22 cellular contexts compared by ENCODE assay signal in the genomic region with DNA sequence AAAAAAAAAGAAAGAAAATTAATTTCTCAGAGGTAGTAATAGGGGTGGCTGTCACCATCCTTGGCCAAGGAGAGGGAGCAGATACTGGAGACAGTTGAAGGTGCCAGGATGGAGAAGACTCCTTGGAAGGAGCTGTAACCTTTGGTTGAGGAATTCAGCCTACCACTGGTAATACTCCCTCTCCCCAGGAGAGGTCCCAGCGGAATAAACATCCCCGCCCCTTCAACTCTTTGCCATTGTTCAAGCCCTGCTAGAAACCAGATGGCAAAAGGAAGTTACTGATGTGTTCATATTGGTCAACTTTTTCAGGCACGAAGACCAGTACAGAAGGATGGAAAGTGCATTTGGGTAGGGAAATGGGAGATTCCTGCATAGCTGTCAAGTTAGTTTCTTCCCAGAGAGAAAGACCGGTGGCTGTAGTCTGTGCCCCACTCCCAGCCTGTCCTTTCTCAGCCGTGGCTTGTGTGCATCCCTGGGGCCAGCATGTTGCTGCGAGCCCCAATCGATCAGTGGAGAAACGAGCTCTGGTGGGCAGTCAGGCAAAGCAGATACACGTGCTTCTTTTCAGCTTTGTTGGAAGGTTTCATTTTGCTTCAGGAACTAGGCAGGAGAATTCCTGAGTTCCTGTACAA.
DNase-seq lines count a peak whose midpoint lies in the region; ATAC-seq, FAIRE-seq and TF ChIP-seq lines count a peak whose summit lies in the region.
"Had no signal": no experiment of that assay in that cellular context is flagged by ENCODE, and none has a peak within 500 bp of the region (broad histone marks: within the 10 kb centered on the region; RNA-seq: fewer than 3 reads in every experiment).

No MANE protein-coding gene starts in this region.

- no peaks in the 10 kb centered on the region for H3K79me1 ChIP-seq in H9 (ENCODE audit: insufficient read depth, low read depth, low read length, poor library complexity, severe bottlenecking)

- H3K27ac ChIP-seq in BLaER1 (no peak overlapping the region), H9 (ENCODE audit: insufficient read length, low read depth, low read length) (no peak overlapping the region), keratinocyte (ENCODE audit: control insufficient read depth, insufficient read depth, low read length) (no peak overlapping the region), transverse colon (no peak overlapping the region)
- H3K27ac ChIP-seq: brain microvascular endothelial cell, gastroesophageal sphincter, left ventricle myocardium inferior, right lobe of liver, tibial artery had no signal

- H3K36me3 ChIP-seq in BLaER1 = no peaks in the 10 kb centered on the region
- no peaks in the 10 kb centered on the region for H3K36me3 ChIP-seq in keratinocyte (ENCODE audit: control insufficient read depth in 2 of 2, extremely low read depth in 1 of 2, insufficient read depth in 2 of 2, low read length in 2 of 2)
- no peaks in the 10 kb centered on the region for H3K36me3 ChIP-seq in transverse colon
- H3K36me3 ChIP-seq: brain microvascular endothelial cell, gastroesophageal sphincter, left ventricle myocardium inferior, right lobe of liver, tibial artery had no signal

- no peak overlapping the region for H3K4me3 ChIP-seq in BLaER1
- H3K4me3 ChIP-seq in keratinocyte (ENCODE audit: control insufficient read depth in 2 of 3, extremely low read depth in 1 of 3, insufficient read depth in 2 of 3, low read depth in 1 of 3, low read length in 3 of 3) = no peak overlapping the region
- H3K4me3 ChIP-seq in transverse colon = no peak overlapping the region
- H3K4me3 ChIP-seq: gastroesophageal sphincter, left ventricle myocardium inferior, right lobe of liver, tibial artery had no signal

- no peak for FAIRE-seq in keratinocyte (lab: Jason Lieb, UNC)
- no peak for FAIRE-seq in HTR-8/SVneo (lab: Jason Lieb, UNC)

- no peaks in the 10 kb centered on the region for H3K79me2 ChIP-seq in H9 (ENCODE audit: insufficient read depth, low read length)
- H3K79me2 ChIP-seq in keratinocyte (ENCODE audit: control insufficient read depth, insufficient read depth, low read length) = no peaks in the 10 kb centered on the region

- H3K23ac ChIP-seq in H9 (ENCODE audit: insufficient read length, low read depth, low read length) = no peak overlapping the region

- no peak overlapping the region for H2BK5ac ChIP-seq in H9 (ENCODE audit: insufficient read length, low read length)

- H3K14ac ChIP-seq in H9 (ENCODE audit: insufficient read depth, low read length) = no peak overlapping the region

- TF ChIP-seq POLR2A in transverse colon (IDR thresholded peaks at IDR 0.05) = no peak

- H3K18ac ChIP-seq in H9 (ENCODE audit: insufficient read length, low read depth, low read length) = peak overlapping the region; percentile 34

- intact Hi-C loops in transverse colon (cut with DNase I; ENCODE audit: low total_unique reads) = no loop called here

- no peak overlapping the region for H2BK12ac ChIP-seq in H9 (ENCODE audit: insufficient read length, low read depth, low read length)

- H3K56ac ChIP-seq in H9 (ENCODE audit: insufficient read length, low read depth, low read length) = no peak overlapping the region

- no peak overlapping the region for H4K5ac ChIP-seq in H9 (ENCODE audit: insufficient read length, low read depth, low read length)

- no peaks in the 10 kb centered on the region; the same call in 1 of the 2 replicates for H3K9me3 ChIP-seq in BLaER1
- no peaks in the 10 kb centered on the region for H3K9me3 ChIP-seq in H9 (ENCODE audit: control insufficient read depth, low read depth, low read length)
- H3K9me3 ChIP-seq in T-helper 17 cell (ENCODE audit: control insufficient read depth, low read length, poor library complexity, severe bottlenecking) = no peaks in the 10 kb centered on the region
- H3K9me3 ChIP-seq in keratinocyte (ENCODE audit: control insufficient read depth, low read depth, low read length) = no peaks in the 10 kb centered on the region
- H3K9me3 ChIP-seq in transverse colon = no peaks in the 10 kb centered on the region
- H3K9me3 ChIP-seq: right lobe of liver had no signal

- no peak for TF ChIP-seq EP300 in transverse colon (IDR thresholded peaks at IDR 0.05; ENCODE audit: low read depth)

- H3K4ac ChIP-seq in H9 (ENCODE audit: low read depth, low read length) = no peak overlapping the region

- peaks cover 17 to 32% of the 10 kb centered on the region in 2 experiments for H3K4me1 Mint-ChIP-seq in H9
- peaks cover 6% of the 10 kb centered on the region for H3K4me1 Mint-ChIP-seq in T-helper 17 cell
- H3K4me1 Mint-ChIP-seq: activated naive CD8-positive, alpha-beta T cell treated with anti-CD3 and anti-CD28 coated beads for 36 hours had no signal

- no peaks in the 10 kb centered on the region for H3K9me1 ChIP-seq in keratinocyte (ENCODE audit: control insufficient read depth, extremely low read depth, insufficient read depth, low read length)

- H4K8ac ChIP-seq in H9 (replicated peaks; ENCODE audit: insufficient read length, low read depth, low read length) = no peak overlapping the region

- no peak overlapping the region for H2AK5ac ChIP-seq in H9 (ENCODE audit: insufficient read length, low read length)

- 0 out of 2 replicates have a peak overlapping the region, but pooled peaks have one; percentile 24 for H2BK15ac ChIP-seq in H9 (ENCODE audit: low read depth, low read length)

- no peaks in the 10 kb centered on the region for H4K20me1 ChIP-seq in BLaER1
- no peaks in the 10 kb centered on the region for H4K20me1 ChIP-seq in H9 (ENCODE audit: control insufficient read depth, insufficient read depth, insufficient read length)
- H4K20me1 ChIP-seq in keratinocyte (ENCODE audit: control insufficient read depth, extremely low read depth, insufficient read depth, low read length) = no peaks in the 10 kb centered on the region

- H3K4me1 ChIP-seq in BLaER1 (peaks cover 27% of the 10 kb centered on the region), H9 (ENCODE audit: insufficient read depth, low read length) (peaks cover 2% of the 10 kb centered on the region; the same call in 1 of the 2 replicates), keratinocyte (ENCODE audit: control insufficient read depth, extremely low read depth, insufficient read depth, low read length) (peaks cover 16% of the 10 kb centered on the region), transverse colon (peaks cover 0 to 6% (median 2%) of the 10 kb centered on the region in 4 donors)

- no peaks in the 10 kb centered on the region for H3K23me2 ChIP-seq in H9 (ENCODE audit: insufficient read length, low read depth, low read length, poor library complexity, severe bottlenecking)

- no peak overlapping the region for H2BK20ac ChIP-seq in H9 (ENCODE audit: low read depth, low read length, poor library complexity, severe bottlenecking)

- WGBS in H9 (ENCODE audit: extremely low coverage, insufficient read length, low lambda C conversion rate) = no CpG with 5 or more reads among the region's 9 CpGs
- WGBS in transverse colon (ENCODE audit: low coverage in 1 of 2), 2 donors = 75 to 85% methylated on average over 6 to 9 of the region's 9 CpGs

- H2AFZ ChIP-seq in H9 (ENCODE audit: low read length) (no peak overlapping the region), keratinocyte (ENCODE audit: control insufficient read depth, low read length) (peak overlapping the region; percentile 41)

- H3K4me3 Mint-ChIP-seq in H9 (no peak overlapping the region), T-helper 17 cell (no peak overlapping the region)
- H3K4me3 Mint-ChIP-seq: activated naive CD8-positive, alpha-beta T cell treated with anti-CD3 and anti-CD28 coated beads for 36 hours; activated T-helper 1 cell treated with anti-CD3 and anti-CD28 coated beads, Interleukin-12 subunit alpha, Interleukin-12 subunit beta, Interleukin-2, Interleukin-4 antibody, amounts not matched to agents 30 ng/mL and 10 ng/mL and 1 ng/mL, durations not matched to agents 14 hours and 24 hours and 36 hours had no signal

- in situ Hi-C loops in transverse colon (cut with MboI; ENCODE audit: low pct_ligation_motif_present in 1 of 4, low pct_unique_long_range_greater_than_20kb in 1 of 4, low sequenced_read_pairs in 3 of 4) = no loop called here

- H3K27me3 ChIP-seq in BLaER1 = no peaks in the 10 kb centered on the region
- H3K27me3 ChIP-seq in H9 (ENCODE audit: insufficient read depth, low read length) = no peaks in the 10 kb centered on the region
- H3K27me3 ChIP-seq in keratinocyte (ENCODE audit: control insufficient read depth, extremely low read depth, insufficient read depth, low read length) = no peaks in the 10 kb centered on the region
- H3K27me3 ChIP-seq in transverse colon = no peaks in the 10 kb centered on the region
- H3K27me3 ChIP-seq: brain microvascular endothelial cell, gastroesophageal sphincter, right lobe of liver, tibial artery had no signal

- dilution Hi-C loops in keratinocyte (cut with MboI; ENCODE audit: extremely low pct_ligation_motif_present, low sequenced_read_pairs) = no loop called here

- ATAC-seq in T-helper 17 cell = no peak
- ATAC-seq: gastroesophageal sphincter had no signal

- no peak overlapping the region for H2BK120ac ChIP-seq in H9 (ENCODE audit: low read depth, low read length, poor library complexity, severe bottlenecking)

- DNase-seq in H9 (peak; percentile 58), T-helper 17 cell (no peak), keratinocyte (ENCODE audit: low read depth, low spot score) (no peak), anterior cingulate cortex (lab: John Stamatoyannopoulos, UW) (no peak), HTR-8/SVneo (ENCODE audit: insufficient read length, low spot score) (no peak), amniotic stem cell (lab: John Stamatoyannopoulos, UW) (no peak), transverse colon (no peak)
- DNase-seq: activated CD4-positive, CD25-positive, alpha-beta regulatory T cell; activated CD8-positive, alpha-beta memory T cell treated with anti-CD3 and anti-CD28 coated beads for 24 hours; activated naive CD8-positive, alpha-beta T cell treated with anti-CD3 and anti-CD28 coated beads for 36 hours; brain microvascular endothelial cell; erythroblast; Kasumi-1; left ventricle myocardium inferior; NCI-H1417 treated with DMSO at 0.1 percent for 48 hours; right lobe of liver; stimulated activated naive CD4-positive, alpha-beta T cell; T-helper 2 cell; tibial artery had no signal

- H4K91ac ChIP-seq in H9 (ENCODE audit: insufficient read length, low read depth, low read length) = no peak overlapping the region

- H3T11ph ChIP-seq in H9 (ENCODE audit: low read length) = no peak overlapping the region

- H3K36me3 Mint-ChIP-seq in H9 (ENCODE audit: insufficient read depth in 1 of 3, low read depth in 3 of 3) (no peaks in the 10 kb centered on the region), T-helper 17 cell (ENCODE audit: low read depth) (no peaks in the 10 kb centered on the region)
- H3K36me3 Mint-ChIP-seq: activated naive CD8-positive, alpha-beta T cell treated with anti-CD3 and anti-CD28 coated beads for 36 hours had no signal

- H3K4me2 ChIP-seq in BLaER1 (peak overlapping the region; percentile 36), H9 (ENCODE audit: insufficient read depth, insufficient read length, low read length) (no peak overlapping the region), keratinocyte (ENCODE audit: control insufficient read depth, extremely low read depth, insufficient read depth, low read depth, low read length) (no peak overlapping the region)

- no peaks in the 10 kb centered on the region; the same call in 1 of the 2 replicates for H3K27me3 Mint-ChIP-seq in H9 (ENCODE audit: low read depth)
- no peaks in the 10 kb centered on the region for H3K27me3 Mint-ChIP-seq in T-helper 17 cell
- H3K27me3 Mint-ChIP-seq: activated naive CD8-positive, alpha-beta T cell treated with anti-CD3 and anti-CD28 coated beads for 36 hours had no signal

- H3K9ac ChIP-seq in BLaER1 (no peak overlapping the region), H9 (ENCODE audit: extremely low read depth, insufficient read length, low read length) (no peak overlapping the region), keratinocyte (ENCODE audit: control insufficient read depth, extremely low read depth, insufficient read depth, low read length) (no peak overlapping the region)

- peak; percentile 65 for TF ChIP-seq CTCF in H9 (conservative IDR thresholded peaks at IDR 0.05)
- TF ChIP-seq CTCF in keratinocyte (optimal IDR thresholded peaks at IDR 0.05 in 1 of 3, IDR thresholded peaks at IDR 0.05 in 1 of 3, conservative IDR thresholded peaks at IDR 0.05 in 1 of 3; ENCODE audit: extremely low read depth in 1 of 3, insufficient read depth in 2 of 3, low read length in 3 of 3) = no peak
- no peak for TF ChIP-seq CTCF in transverse colon (IDR thresholded peaks at IDR 0.05)

- H3K27ac Mint-ChIP-seq in H9 = no peak overlapping the region
- peak overlapping the region; percentile 27 for H3K27ac Mint-ChIP-seq in T-helper 17 cell
- H3K27ac Mint-ChIP-seq: activated naive CD8-positive, alpha-beta T cell treated with anti-CD3 and anti-CD28 coated beads for 36 hours; activated T-helper 1 cell treated with anti-CD3 and anti-CD28 coated beads, Interleukin-12 subunit alpha, Interleukin-12 subunit beta, Interleukin-2, Interleukin-4 antibody, amounts not matched to agents 30 ng/mL and 10 ng/mL and 1 ng/mL, durations not matched to agents 14 hours and 24 hours and 36 hours had no signal

- H3K9me3 Mint-ChIP-seq in H9 = no peaks in the 10 kb centered on the region
- H3K9me3 Mint-ChIP-seq: activated naive CD8-positive, alpha-beta T cell treated with anti-CD3 and anti-CD28 coated beads for 36 hours; activated T-helper 1 cell treated with anti-CD3 and anti-CD28 coated beads, Interleukin-12 subunit alpha, Interleukin-12 subunit beta, Interleukin-2, Interleukin-4 antibody, amounts not matched to agents 30 ng/mL and 10 ng/mL and 1 ng/mL, durations not matched to agents 14 hours and 24 hours and 36 hours had no signal
